14 cellular contexts compared by ENCODE assay signal in the genomic region with DNA sequence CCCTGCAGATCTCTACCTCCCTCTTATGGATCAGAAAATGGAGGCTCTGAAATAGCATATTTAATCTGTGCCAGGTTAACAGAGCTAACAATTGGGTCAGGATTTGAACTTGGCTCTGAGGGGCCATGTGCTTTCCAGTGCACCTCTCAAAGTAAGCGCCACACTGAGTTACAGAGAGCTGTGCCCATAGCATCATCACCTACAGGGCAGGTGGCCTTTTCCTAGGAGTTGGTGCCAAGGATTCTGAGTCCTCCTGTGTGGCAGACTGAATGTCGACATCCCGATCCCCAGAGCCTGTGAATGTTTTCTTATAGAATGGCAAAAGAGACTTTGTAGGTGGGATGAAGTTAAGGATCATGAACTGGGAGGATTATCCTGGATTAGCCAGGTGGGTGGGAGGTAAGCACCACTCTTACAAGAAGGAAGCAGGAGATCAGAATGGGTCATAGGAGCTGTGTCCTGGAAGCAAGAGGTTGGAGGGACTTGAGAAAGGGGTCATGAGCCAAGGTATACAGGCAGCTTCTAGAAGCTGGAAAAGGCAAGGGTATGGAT.
DNase-seq lines count a peak whose midpoint lies in the region; ATAC-seq, FAIRE-seq and TF ChIP-seq lines count a peak whose summit lies in the region.
"Had no signal": no experiment of that assay in that cellular context is flagged by ENCODE, and none has a peak within 500 bp of the region (broad histone marks: within the 10 kb centered on the region; RNA-seq: fewer than 3 reads in every experiment).

No MANE protein-coding gene starts in this region.

- no peak overlapping the region for H3K9ac ChIP-seq in endothelial cell of umbilical vein (replicated peaks; ENCODE audit: extremely low read depth, insufficient read depth, low read length)
- H3K9ac ChIP-seq: BLaER1 treated with 17β-estradiol and CSF1 and Interleukin-3, amounts not matched to agents 10 nM and 100 nM had no signal

- H3K4me1 ChIP-seq in DOHH2 (ENCODE audit: control insufficient read depth, low read length) (peaks cover 27% of the 10 kb centered on the region), endothelial cell of umbilical vein (ENCODE audit: control insufficient read depth, extremely low read depth, insufficient read depth, low read length) (peaks cover 24% of the 10 kb centered on the region), spleen (peaks cover 26 to 77% (median 43%) of the 10 kb centered on the region in 6 donors), upper lobe of left lung (peaks cover 33 to 41% (median 40%) of the 10 kb centered on the region in 4 donors), hepatocyte (ENCODE audit: insufficient read depth) (peaks cover 11% of the 10 kb centered on the region)

- no peaks in the 10 kb centered on the region for H3F3A ChIP-seq in DOHH2 (ENCODE audit: control insufficient read depth, insufficient read depth)

- DNase-seq in NCI-H82 (lab: John Stamatoyannopoulos, UW) (peak; percentile 98), endothelial cell of umbilical vein (ENCODE audit: low read depth, low spot score) (no peak), spleen (no peak), upper lobe of left lung (no peak), hepatocyte (ENCODE audit: low spot score) (no peak), SIG-M5 (lab: John Stamatoyannopoulos, UW) (no peak)
- DNase-seq: activated T-cell treated with anti-CD3 and anti-CD28 coated beads for 4 hours, mammary epithelial cell, NCI-H226, ovary, T-cell had no signal

- H3K9me1 ChIP-seq in endothelial cell of umbilical vein (replicated peaks; ENCODE audit: control insufficient read depth, extremely low read depth, insufficient read depth, low read length) = no peaks in the 10 kb centered on the region

- no peak overlapping the region for H2AFZ ChIP-seq in endothelial cell of umbilical vein (ENCODE audit: low read depth, low read length)
- no peak overlapping the region for H2AFZ ChIP-seq in hepatocyte

- H3K4me3 ChIP-seq in DOHH2 (ENCODE audit: low read length) (no peak overlapping the region), endothelial cell of umbilical vein (replicated peaks in 1 of 3; ENCODE audit: insufficient read depth in 1 of 3, low read depth in 1 of 3, low read length in 3 of 3) (no peak overlapping the region), spleen (no peak overlapping the region), upper lobe of left lung (no peak overlapping the region), hepatocyte (no peak overlapping the region)
- H3K4me3 ChIP-seq: BLaER1 treated with 17β-estradiol and CSF1 and Interleukin-3, amounts not matched to agents 10 nM and 100 nM; ovary had no signal

- 92 to 99% (median 96%) methylated on average over 3 of the region's 3 CpGs for WGBS in spleen, 5 donors
- WGBS in upper lobe of left lung, 2 donors = 96 to 97% methylated on average over 3 of the region's 3 CpGs
- 86% methylated on average over 3 of the region's 3 CpGs for WGBS in hepatocyte (ENCODE audit: low lambda C conversion rate, missing lambda C conversion rate)

- FAIRE-seq in endothelial cell of umbilical vein (lab: Jason Lieb, UNC) = no peak

- ATAC-seq in upper lobe of left lung (ENCODE audit: low FRiP score in 2 of 2) = no peak
- ATAC-seq: activated CD4-positive, CD25-positive, alpha-beta regulatory T cell treated with anti-CD3 and anti-CD28 coated beads, Interleukin-2, amount 50 U/mL, for 24 hours; T-cell had no signal

- dilution Hi-C loops in endothelial cell of umbilical vein (cut with MboI; ENCODE audit: extremely low pct_ligation_motif_present, low sequenced_read_pairs) = no loop called here

- H3K9me3 ChIP-seq in DOHH2 (ENCODE audit: control insufficient read depth, insufficient read depth, low read length) (no peaks in the 10 kb centered on the region), endothelial cell of umbilical vein (replicated peaks; ENCODE audit: control insufficient read depth, insufficient read depth, low read length) (no peaks in the 10 kb centered on the region), spleen (no peaks in the 10 kb centered on the region), upper lobe of left lung (no peaks in the 10 kb centered on the region), hepatocyte (ENCODE audit: low read depth) (no peaks in the 10 kb centered on the region)
- H3K9me3 ChIP-seq: ovary had no signal

- no peak for TF ChIP-seq POLR2A in endothelial cell of umbilical vein (IDR thresholded peaks at IDR 0.05; ENCODE audit: low read depth, low read length)
- TF ChIP-seq POLR2A in spleen (IDR thresholded peaks at IDR 0.05) = no peak
- no peak for TF ChIP-seq POLR2A in upper lobe of left lung (IDR thresholded peaks at IDR 0.05)

- H3K36me3 ChIP-seq in DOHH2 (ENCODE audit: control insufficient read depth, low read length) = no peaks in the 10 kb centered on the region
- no peaks in the 10 kb centered on the region for H3K36me3 ChIP-seq in endothelial cell of umbilical vein (ENCODE audit: control insufficient read depth in 2 of 2, extremely low read depth in 1 of 2, insufficient read depth in 2 of 2, low read length in 2 of 2)
- H3K36me3 ChIP-seq in spleen = no peaks in the 10 kb centered on the region
- H3K36me3 ChIP-seq in upper lobe of left lung = no peaks in the 10 kb centered on the region
- no peaks in the 10 kb centered on the region for H3K36me3 ChIP-seq in hepatocyte (replicated peaks; ENCODE audit: insufficient read depth, low read depth)
- H3K36me3 ChIP-seq: BLaER1 treated with 17β-estradiol and CSF1 and Interleukin-3, amounts not matched to agents 10 nM and 100 nM; ovary had no signal

- no peaks in the 10 kb centered on the region for H3K79me2 ChIP-seq in DOHH2 (ENCODE audit: control insufficient read depth, low read length)
- H3K79me2 ChIP-seq in endothelial cell of umbilical vein (ENCODE audit: control insufficient read depth, insufficient read depth, low read length) = no peaks in the 10 kb centered on the region
- no peaks in the 10 kb centered on the region for H3K79me2 ChIP-seq in hepatocyte

- no peak for TF ChIP-seq EP300 in upper lobe of left lung (IDR thresholded peaks at IDR 0.05)

- CTCF ChIA-PET in endothelial cell of umbilical vein (lab: Charles Lee) = interaction anchor here (1.2 to 2.1 kb wide), 8 partner anchors 9 to 219 kb away, joined by 3 to 10 read pairs (median 4); a partner anchor contains a TSS

- no peaks in the 10 kb centered on the region for H4K20me1 ChIP-seq in DOHH2 (ENCODE audit: control insufficient read depth, insufficient read depth, low read depth, low read length)
- no peaks in the 10 kb centered on the region for H4K20me1 ChIP-seq in endothelial cell of umbilical vein (replicated peaks; ENCODE audit: control insufficient read depth, extremely low read depth, insufficient read depth, low read length)
- H4K20me1 ChIP-seq in hepatocyte (ENCODE audit: insufficient read depth, poor library complexity, severe bottlenecking) = no peaks in the 10 kb centered on the region

- POLR2A ChIA-PET in endothelial cell of umbilical vein (lab: Charles Lee) = interaction anchor here (1.1 to 1.3 kb wide), 4 partner anchors 22 to 91 kb away, joined by 3 to 9 read pairs (median 4); a partner anchor contains a TSS

- H3K27ac ChIP-seq in DOHH2 (ENCODE audit: low read depth, low read length) (no peak overlapping the region), endothelial cell of umbilical vein (ENCODE audit: insufficient read depth, low read depth, low read length) (peak overlapping the region; percentile 92), spleen (peak overlapping the region; percentile 5 to 87 (median 76)), upper lobe of left lung (peak overlapping the region in 2 of 4 donors; percentile 75 to 77), hepatocyte (no peak overlapping the region)
- H3K27ac ChIP-seq: ovary had no signal

- H3K9me2 ChIP-seq in DOHH2 (replicated peaks; ENCODE audit: control insufficient read depth, low read length) (no peaks in the 10 kb centered on the region), hepatocyte (replicated peaks; ENCODE audit: insufficient read depth) (no peaks in the 10 kb centered on the region)

- H3K27me3 ChIP-seq in DOHH2 (ENCODE audit: control insufficient read depth, low read length) (no peaks in the 10 kb centered on the region), endothelial cell of umbilical vein (ENCODE audit: control insufficient read depth in 2 of 2, insufficient read depth in 2 of 2, low read length in 2 of 2) (no peaks in the 10 kb centered on the region), spleen (replicated peaks in 1 of 7) (no peaks in the 10 kb centered on the region), upper lobe of left lung (no peaks in the 10 kb centered on the region), hepatocyte (no peaks in the 10 kb centered on the region)
- H3K27me3 ChIP-seq: BLaER1 treated with 17β-estradiol and CSF1 and Interleukin-3, amounts not matched to agents 10 nM and 100 nM; ovary had no signal

- intact Hi-C loops in endothelial cell of umbilical vein (cut with micrococcal nuclease) = no loop called here
- intact Hi-C loops in spleen (cut with DNase I; ENCODE audit: low total_unique reads) = no loop called here

- no TSS peak for BruUV-seq in endothelial cell of umbilical vein (replicated peaks; lab: Mats Ljungman, UMichigan)

- no peak for TF ChIP-seq CTCF in DOHH2 (IDR thresholded peaks at IDR 0.05; ENCODE audit: low read depth, low read length, poor library complexity, severe bottlenecking)
- TF ChIP-seq CTCF in endothelial cell of umbilical vein (IDR thresholded peaks at IDR 0.05; ENCODE audit: extremely low read depth in 1 of 2, insufficient read depth in 1 of 2, low read depth in 1 of 2, low read length in 2 of 2) = no peak
- no peak for TF ChIP-seq CTCF in spleen (IDR thresholded peaks at IDR 0.05 in 8 of 11, conservative IDR thresholded peaks at IDR 0.05 in 3 of 11)
- TF ChIP-seq CTCF in upper lobe of left lung (IDR thresholded peaks at IDR 0.05) = no peak
- TF ChIP-seq CTCF in hepatocyte (IDR thresholded peaks at IDR 0.05; ENCODE audit: poor library complexity) = no peak

- H3K4me2 ChIP-seq in DOHH2 (ENCODE audit: low read length) (0 out of 2 replicates have a peak overlapping the region, but pooled peaks have one; percentile 8), endothelial cell of umbilical vein (ENCODE audit: insufficient read depth, low read length) (no peak overlapping the region), hepatocyte (no peak overlapping the region)

TF ChIP-seq in endothelial cell of umbilical vein, 7 proteins besides CTCF, POLR2A, EP300 and RAD21 (continues in another document):
- TF ChIP-seq POLR2AphosphoS5 (IDR thresholded peaks at IDR 0.05; ENCODE audit: insufficient read depth, low read depth, low read length) (no peak), JUN (IDR thresholded peaks at IDR 0.05; ENCODE audit: borderline replicate concordance, insufficient read depth, insufficient read length, low read depth) (no peak), MYC (IDR thresholded peaks at IDR 0.05; ENCODE audit: low read depth, low read length) (no peak), EZH2 (IDR thresholded peaks at IDR 0.05; ENCODE audit: borderline replicate concordance, low read depth, low read length, severe bottlenecking) (no peak), FOS (IDR thresholded peaks at IDR 0.05; ENCODE audit: borderline replicate concordance, insufficient read depth, low read length) (no peak), GATA2 (IDR thresholded peaks at IDR 0.05; ENCODE audit: insufficient read depth, insufficient read length, low read depth, low read length) (no peak)

Comparison
In these comparisons a context has a peak if more than half of its experiments do, and no peak if none do; other contexts are left out.
1. H3K27ac ChIP-seq: peak in endothelial cell of umbilical vein (single experiment) and spleen (8 of 8); none in DOHH2 (single experiment) and hepatocyte (single experiment).